1 cellular context compared by ENCODE assay signal in genomic region chr3:86845731-86846130, GRCh38.
TF ChIP-seq lines count a peak whose summit lies in the region.

No MANE protein-coding gene starts in this region.

TF ChIP-seq in GM23338, 12 proteins besides CTCF, POLR2A, EP300 and RAD21 (continued from another document):
- TF ChIP-seq ZNF462 (CRISPR knock-in tag; IDR thresholded peaks at IDR 0.05) (no peak), ETS1 (IDR thresholded peaks at IDR 0.05) (no peak), REST (IDR thresholded peaks at IDR 0.05; ENCODE audit: unreplicated experiment) (no peak), JUNB (IDR thresholded peaks at IDR 0.05; ENCODE audit: unreplicated experiment) (no peak)
